In the genomic region with DNA sequence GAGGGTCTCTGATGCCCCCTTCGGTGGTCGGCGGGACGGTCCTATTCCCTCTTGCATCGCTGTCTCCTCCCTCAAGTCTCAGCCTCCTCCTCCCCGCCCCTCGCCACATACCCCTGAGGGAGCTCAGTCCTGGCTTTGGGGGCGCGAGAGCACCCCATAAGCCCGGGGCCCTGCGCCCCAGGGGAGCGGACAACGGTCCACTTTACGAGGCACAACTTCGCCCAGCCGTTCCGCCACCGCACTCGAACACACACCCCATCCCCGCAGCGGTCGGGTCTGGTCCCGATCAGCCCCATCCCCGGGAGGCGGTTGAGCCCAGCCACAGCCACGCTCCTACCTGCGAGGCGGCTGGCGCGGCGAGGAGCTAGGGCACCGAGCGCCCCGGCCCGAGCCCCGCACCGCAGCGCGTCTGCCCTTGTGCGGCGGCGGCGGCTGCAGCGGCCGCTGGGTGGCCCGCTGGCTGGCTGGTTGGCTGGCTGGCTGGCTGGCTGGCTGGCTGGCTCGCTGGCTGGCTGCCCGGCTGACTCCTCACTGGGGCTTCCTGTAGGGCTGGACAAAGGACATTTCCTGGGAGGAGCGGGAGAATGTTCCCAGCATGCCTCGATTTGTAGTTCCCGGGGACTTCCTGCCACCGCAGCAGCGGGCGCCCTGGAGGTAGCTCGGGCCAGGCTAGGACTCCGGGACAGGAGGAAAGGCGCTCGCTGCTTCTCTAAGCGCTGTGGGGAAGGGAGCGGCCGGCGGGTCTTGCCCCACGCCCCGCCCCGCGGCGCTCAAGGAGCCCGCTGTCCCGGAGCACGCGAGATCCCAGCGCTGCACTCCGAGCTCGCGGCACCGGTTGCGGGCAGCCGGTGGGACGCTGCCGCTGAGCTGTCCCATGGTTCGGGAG, we compare ENCODE assay signal across 8 cellular contexts. TPM values are rescaled to one million over a fixed set of nuclear protein-coding genes. Genes with fewer than 3 reads are reported as not detected.
DNase-seq lines count a peak whose midpoint lies in the region; ATAC-seq, FAIRE-seq and TF ChIP-seq lines count a peak whose summit lies in the region.

ZNF697 (minus strand) TSS at position 533 of the 886 bp plus-strand sequence. CDS start 22,166 bp downstream, outside the sequence.

- peak within 1 kb of the TSS; percentile 97 for H3K4me3 Mint-ChIP-seq in chondrocyte (ENCODE audit: unreplicated experiment)

- H3K36me3 ChIP-seq in kidney (ENCODE audit: control insufficient read depth in 1 of 2, insufficient read depth in 2 of 2, low read length in 2 of 2): no peaks in the 10 kb centered on the region

- peaks cover 65% of the 10 kb centered on the region for H3K4me1 Mint-ChIP-seq in chondrocyte (ENCODE audit: low read depth)

- peak within 1 kb of the TSS; percentile 79 to 99 for H3K9ac ChIP-seq in kidney (ENCODE audit: low read length in 2 of 2)

- ATAC-seq in HG02678 (IDR thresholded peaks at IDR 0.05; ENCODE audit: unreplicated experiment): peak; percentile 73

- TF ChIP-seq CTCF in chondrocyte (IDR thresholded peaks at IDR 0.05): peak; percentile 70
- no peak for TF ChIP-seq CTCF in kidney (IDR thresholded peaks at IDR 0.05; ENCODE audit: borderline replicate concordance, extremely low read depth, insufficient read depth)

- DNase-seq in activated gamma-delta T cell treated with Interleukin-2 at 50 U/mL for 16 hours (peak; percentile 5), activated gamma-delta T cell (lab: John Stamatoyannopoulos, UW) (no peak), NCI-H128 (lab: John Stamatoyannopoulos, UW; ENCODE audit: unreplicated experiment) (peak; percentile 82), SW480 (ENCODE audit: low spot score) (peak; percentile 96), chondrocyte (ENCODE audit: low spot score) (peak; percentile 96), kidney (peak; percentile 98), smooth muscle cell of the brain vasculature (ENCODE audit: low read depth, low spot score) (peak; percentile 79)

- H3K36me3 Mint-ChIP-seq in chondrocyte (ENCODE audit: low read depth): no peaks in the 10 kb centered on the region

- H3K9me3 ChIP-seq in kidney (ENCODE audit: control insufficient read depth in 1 of 2, low read length in 2 of 2): no peaks in the 10 kb centered on the region

- H3K27me3 Mint-ChIP-seq in chondrocyte (ENCODE audit: low read depth): no peaks in the 10 kb centered on the region

- H3K4me3 ChIP-seq in kidney (ENCODE audit: low read length in 2 of 2): peak within 1 kb of the TSS; percentile 84 to 94

- peak within 1 kb of the TSS; percentile 83 to 93 for H3K27ac ChIP-seq in kidney (ENCODE audit: low read depth in 2 of 2, low read length in 2 of 2)

- H3K27ac Mint-ChIP-seq in chondrocyte (ENCODE audit: unreplicated experiment): peak within 1 kb of the TSS; percentile 94

- H3K4me1 ChIP-seq in kidney (ENCODE audit: control insufficient read depth in 1 of 2, insufficient read depth in 1 of 2, low read depth in 1 of 2, low read length in 2 of 2): peaks cover 11 to 22% of the 10 kb centered on the region in 2 donors

- no peaks in the 10 kb centered on the region for H3K9me3 Mint-ChIP-seq in chondrocyte (ENCODE audit: low read depth)

- intact Hi-C loops in kidney (cut with DNase I): no loop called here

- no peak for FAIRE-seq in kidney (lab: Jason Lieb, UNC)

RNA-seq across cellular contexts. Expression of gene ZNF697, which starts in this region (rescaled TPM):
- 9.4 to 13.6 TPM (median 13.3 TPM) in 3 replicates for total RNA-seq in chondrocyte
- 8.3 TPM for total RNA-seq in kidney
- 4.1 TPM for polyA plus RNA-seq in kidney (ENCODE audit: insufficient read depth, low read depth, low replicate concordance)
